1 cellular context compared by ENCODE assay signal in genomic region chr1:89532228-89532627, GRCh38.
TF ChIP-seq lines count a peak whose summit lies in the region.

No MANE protein-coding gene starts in this region.

TF ChIP-seq in K562, 482 proteins besides CTCF, POLR2A, EP300 and RAD21 (continued from another document):
- TF ChIP-seq ZHX1 (conservative IDR thresholded peaks at IDR 0.05; ENCODE audit: low read length) (0 out of 2 replicates have a peak, but pooled peaks have one; percentile 51), HDAC3 (IDR thresholded peaks at IDR 0.05; ENCODE audit: borderline replicate concordance, partially characterized antibody) (no peak), RBM25 (IDR thresholded peaks at IDR 0.05; ENCODE audit: low read depth, low read length, severe bottlenecking) (no peak), CHAMP1 (IDR thresholded peaks at IDR 0.05) (peak; percentile 94), ZBTB33 (CRISPR knock-in tag; IDR thresholded peaks at IDR 0.05) (0 out of 2 replicates have a peak, but pooled peaks have one; percentile 22), FOXM1 (IDR thresholded peaks at IDR 0.05; ENCODE audit: low read depth) (peak; percentile 48; the same call in 1 of the 2 replicates), FOXM1 (CRISPR knock-in tag; IDR thresholded peaks at IDR 0.05; ENCODE audit: low read depth) (no peak), TRIM24 (IDR thresholded peaks at IDR 0.05) (peak in 1 of 2 experiments; percentile 22; a peak in 1 of 4 replicates), ZKSCAN3 (CRISPR knock-in tag; IDR thresholded peaks at IDR 0.05) (no peak), CBX3 (IDR thresholded peaks at IDR 0.05; ENCODE audit: borderline replicate concordance in 1 of 2, low read length in 2 of 2) (peak in 1 of 2 experiments; percentile 67; a peak in 1 of 3 replicates), SMARCB1 (IDR thresholded peaks at IDR 0.05; ENCODE audit: insufficient read length, low read depth) (no peak), MYC (IDR thresholded peaks at IDR 0.05; ENCODE audit: low read depth, low read length) (no peak), MYC (CRISPR knock-in tag; IDR thresholded peaks at IDR 0.05; ENCODE audit: borderline replicate concordance, low read depth) (no peak), MCM5 (IDR thresholded peaks at IDR 0.05; ENCODE audit: low read depth) (no peak)
TF ChIP-seq in K562: peak in this region for 7.
